ENCODE assay signal across 9 cellular contexts in genomic region chr22:43228330-43228729, GRCh38. TPM values are rescaled to one million over a fixed set of nuclear protein-coding genes. Genes with fewer than 3 reads are reported as not detected.
A peak's percentile ranks its signal among the peaks of the same experiment; 100 is the strongest.
DNase-seq lines count a peak whose midpoint lies in the region; ATAC-seq and TF ChIP-seq lines count a peak whose summit lies in the region.
"Had no signal": no experiment of that assay in that cellular context is flagged by ENCODE, and none has a peak within 500 bp of the region (broad histone marks: within the 10 kb centered on the region; RNA-seq: fewer than 3 reads in every experiment).

No MANE protein-coding gene starts in this region.

- H3K27me3 ChIP-seq in heart right ventricle (peaks cover 0 to 29% (median 9%) of the 10 kb centered on the region in 7 donors), OCI-LY1 (ENCODE audit: insufficient read depth, low read length) (peaks cover 9% of the 10 kb centered on the region; the same call in 1 of the 2 replicates), colonic mucosa (no peaks in the 10 kb centered on the region), stomach (peaks cover 0 to 33% (median 0%) of the 10 kb centered on the region in 3 donors)
- H3K27me3 ChIP-seq: thyroid gland had no signal

- H3K27ac ChIP-seq in heart right ventricle (no peak overlapping the region), OCI-LY1 (ENCODE audit: low read depth, low read length, poor library complexity, severe bottlenecking) (no peak overlapping the region), colonic mucosa (no peak overlapping the region), stomach (no peak overlapping the region)
- H3K27ac ChIP-seq: thyroid gland had no signal

- no peak overlapping the region for H3K9ac ChIP-seq in OCI-LY1 (ENCODE audit: low read length)
- H3K9ac ChIP-seq in colonic mucosa (ENCODE audit: low read depth in 2 of 2, low read length in 2 of 2), result no peak overlapping the region

- TF ChIP-seq EP300 in stomach (IDR thresholded peaks at IDR 0.05), result no peak

- TF ChIP-seq POLR2A in stomach (IDR thresholded peaks at IDR 0.05), result no peak

- H4K20me1 ChIP-seq in OCI-LY1 (ENCODE audit: insufficient read depth, low read length), result no peaks in the 10 kb centered on the region

- H3K4me3 ChIP-seq in heart right ventricle (no peak overlapping the region), OCI-LY1 (ENCODE audit: low read depth, low read length, poor library complexity, severe bottlenecking) (no peak overlapping the region), colonic mucosa (no peak overlapping the region), stomach (no peak overlapping the region)
- H3K4me3 ChIP-seq: thyroid gland had no signal

- H3K36me3 ChIP-seq in heart right ventricle, result no peaks in the 10 kb centered on the region
- no peaks in the 10 kb centered on the region for H3K36me3 ChIP-seq in OCI-LY1 (ENCODE audit: insufficient read depth, low read length)
- no peaks in the 10 kb centered on the region for H3K36me3 ChIP-seq in colonic mucosa
- H3K36me3 ChIP-seq in stomach, result no peaks in the 10 kb centered on the region
- H3K36me3 ChIP-seq: thyroid gland had no signal

- DNase-seq in heart right ventricle, result peak; percentile 35 to 36
- DNase-seq in Right ventricle myocardium inferior (ENCODE audit: missing footprints), result no peak
- peak; percentile 28 for DNase-seq in colonic mucosa
- peak; percentile 43 for DNase-seq in stomach
- no peak for DNase-seq in C1 segment of cervical spinal cord (lab: John Stamatoyannopoulos, UW)
- no peak for DNase-seq in retina

- no peaks in the 10 kb centered on the region for H3F3A ChIP-seq in OCI-LY1 (ENCODE audit: insufficient read depth, low read length)

- no peaks in the 10 kb centered on the region for H3K4me1 ChIP-seq in heart right ventricle
- no peaks in the 10 kb centered on the region for H3K4me1 ChIP-seq in OCI-LY1 (ENCODE audit: insufficient read depth, low read length, severe bottlenecking)
- H3K4me1 ChIP-seq in colonic mucosa, result no peaks in the 10 kb centered on the region
- H3K4me1 ChIP-seq in stomach, result peaks cover 0 to 18% (median 3%) of the 10 kb centered on the region in 4 donors

- TF ChIP-seq CTCF in heart right ventricle (IDR thresholded peaks at IDR 0.05) (peak; percentile 12 to 52 (median 38)), OCI-LY1 (IDR thresholded peaks at IDR 0.05; ENCODE audit: low read length) (peak; percentile 49), colonic mucosa (IDR thresholded peaks at IDR 0.05) (no peak), stomach (IDR thresholded peaks at IDR 0.05) (no peak)

- 55 to 64% methylated on average over 8 of the region's 8 CpGs for WGBS in heart right ventricle, 2 donors
- 61 to 67% (median 62%) methylated on average over 8 of the region's 8 CpGs for WGBS in stomach, 5 donors

- H3K9me3 ChIP-seq in heart right ventricle (no peaks in the 10 kb centered on the region), OCI-LY1 (ENCODE audit: low read length) (no peaks in the 10 kb centered on the region), colonic mucosa (no peaks in the 10 kb centered on the region), stomach (no peaks in the 10 kb centered on the region)
- H3K9me3 ChIP-seq: thyroid gland had no signal

- no peaks in the 10 kb centered on the region for H3K79me2 ChIP-seq in OCI-LY1 (ENCODE audit: insufficient read depth, low read length)

- ATAC-seq in heart right ventricle (peak in 1 of 8 donors; percentile 58), Right ventricle myocardium inferior (no peak), HG02870 (IDR thresholded peaks at IDR 0.05; ENCODE audit: unreplicated experiment) (no peak)

- H2AFZ ChIP-seq in OCI-LY1 (ENCODE audit: low read length), result no peak overlapping the region

- intact Hi-C loops in heart right ventricle (cut with DNase I), result loop anchor here in 2 of 10 donors (2.0 to 5.0 kb wide), 3 partner anchors 119 to 159 kb away; no protein-coding TSS in a partner anchor
- intact Hi-C loops in Right ventricle myocardium inferior (cut with DNase I), result no loop called here
- intact Hi-C loops in colonic mucosa (cut with DNase I), result no loop called here
- intact Hi-C loops in stomach (cut with DNase I; ENCODE audit: low total_unique reads), result no loop called here

- no peaks in the 10 kb centered on the region for H3K9me2 ChIP-seq in OCI-LY1 (ENCODE audit: low read depth, low read length)

- no peak overlapping the region for H3K4me2 ChIP-seq in OCI-LY1 (ENCODE audit: low read length)

RNA-seq across cellular contexts. Expression of gene TTLL12, which starts 41.4 kb away (rescaled TPM):
- total RNA-seq in heart right ventricle, result 10 to 100 TPM in 4 of 10 donors, 1 to 10 TPM in 6; 8.0 to 18.9 (median 9.6) TPM
- polyA plus RNA-seq in heart right ventricle, result 10 to 100 TPM in 1 of 2 donors, 1 to 10 TPM in 1; 8.1 to 16.7 TPM
- 13.2 TPM for total RNA-seq in Right ventricle myocardium inferior
- 100 to 1,000 TPM in 1 of 2 donors, 10 to 100 TPM in 1; 89.3 to 147 TPM for total RNA-seq in colonic mucosa
- 10 to 100 TPM in 4 of 5 donors, 1 to 10 TPM in 1; 4.1 to 64.3 (median 18.7) TPM for total RNA-seq in stomach
- polyA plus RNA-seq in stomach, result 10 to 100 TPM; 27.6 to 45.3 (median 32.7) TPM

Comparison
In these comparisons a context has a peak if more than half of its experiments do, and no peak if none do; other contexts are left out.
1. DNase-seq: peak in heart right ventricle (2 of 2), colonic mucosa (single experiment) and stomach (single experiment); none in Right ventricle myocardium inferior (single experiment), C1 segment of cervical spinal cord (0 of 14) and retina (single experiment).
2. CTCF ChIP-seq: peak in heart right ventricle (9 of 9) and OCI-LY1 (single experiment); none in colonic mucosa (single experiment) and stomach (0 of 7).